Comparison of ENCODE assay signal across 1 cellular context in the genomic region with DNA sequence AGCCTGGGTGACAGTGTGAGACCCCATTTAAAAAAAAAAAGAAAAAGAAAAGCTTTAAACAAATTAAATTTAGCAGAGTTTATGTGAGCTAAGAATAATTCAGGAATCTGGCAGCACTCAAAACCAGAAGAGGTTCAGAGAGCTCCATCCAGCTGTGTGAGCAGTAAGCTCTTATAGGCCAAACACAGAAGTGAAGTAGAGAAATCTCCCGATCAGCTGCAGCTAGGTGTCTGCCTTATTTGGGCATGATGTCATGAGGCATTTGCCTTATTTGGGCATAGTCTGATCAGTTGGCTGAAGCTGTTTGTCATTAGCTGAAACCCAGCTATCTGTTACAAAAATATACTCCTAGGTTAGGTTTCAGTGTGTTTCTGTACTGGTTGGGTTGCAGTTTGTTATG.
TF ChIP-seq lines count a peak whose summit lies in the region.

No MANE protein-coding gene starts in this region.

TF ChIP-seq in WTC11, 78 proteins besides CTCF, POLR2A, EP300 and RAD21 (continued from another document):
- TF ChIP-seq, protein P1, sequence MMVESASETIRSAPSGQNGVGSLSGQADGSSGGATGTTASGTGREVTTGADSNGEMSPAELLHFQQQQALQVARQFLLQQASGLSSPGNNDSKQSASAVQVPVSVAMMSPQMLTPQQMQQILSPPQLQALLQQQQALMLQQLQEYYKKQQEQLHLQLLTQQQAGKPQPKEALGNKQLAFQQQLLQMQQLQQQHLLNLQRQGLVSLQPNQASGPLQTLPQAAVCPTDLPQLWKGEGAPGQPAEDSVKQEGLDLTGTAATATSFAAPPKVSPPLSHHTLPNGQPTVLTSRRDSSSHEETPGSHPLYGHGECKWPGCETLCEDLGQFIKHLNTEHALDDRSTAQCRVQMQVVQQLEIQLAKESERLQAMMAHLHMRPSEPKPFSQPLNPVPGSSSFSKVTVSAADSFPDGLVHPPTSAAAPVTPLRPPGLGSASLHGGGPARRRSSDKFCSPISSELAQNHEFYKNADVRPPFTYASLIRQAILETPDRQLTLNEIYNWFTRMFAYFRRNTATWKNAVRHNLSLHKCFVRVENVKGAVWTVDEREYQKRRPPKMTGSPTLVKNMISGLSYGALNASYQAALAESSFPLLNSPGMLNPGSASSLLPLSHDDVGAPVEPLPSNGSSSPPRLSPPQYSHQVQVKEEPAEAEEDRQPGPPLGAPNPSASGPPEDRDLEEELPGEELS (CRISPR knock-in tag; IDR thresholded peaks at IDR 0.05), result no peak
- TF ChIP-seq KAT7 (CRISPR knock-in tag; IDR thresholded peaks at IDR 0.05; ENCODE audit: borderline replicate concordance) (no peak), MYBL2 (CRISPR knock-in tag; IDR thresholded peaks at IDR 0.05) (no peak)
